In genomic region chr2:12048551-12048950, GRCh38 we compare ENCODE assay signal across 16 cellular contexts.
A peak's percentile ranks its signal among the peaks of the same experiment; 100 is the strongest.
DNase-seq lines count a peak whose midpoint lies in the region; ATAC-seq, FAIRE-seq and TF ChIP-seq lines count a peak whose summit lies in the region.
"Had no signal": no experiment of that assay in that cellular context is flagged by ENCODE, and none has a peak within 500 bp of the region (broad histone marks: within the 10 kb centered on the region; RNA-seq: fewer than 3 reads in every experiment).

No MANE protein-coding gene starts in this region.

- no peaks in the 10 kb centered on the region for H3K9me3 Mint-ChIP-seq in Calu3 (ENCODE audit: low read depth, unreplicated experiment)
- H3K9me3 Mint-ChIP-seq in MCF 10A (ENCODE audit: unreplicated experiment), result peaks cover 2% of the 10 kb centered on the region

- H3K27me3 Mint-ChIP-seq in Calu3 (ENCODE audit: unreplicated experiment) (peaks cover 41% of the 10 kb centered on the region), MCF 10A (ENCODE audit: insufficient read depth, unreplicated experiment) (no peaks in the 10 kb centered on the region)

- no peaks in the 10 kb centered on the region for H3K36me3 Mint-ChIP-seq in Calu3 (ENCODE audit: insufficient read depth, unreplicated experiment)
- H3K36me3 Mint-ChIP-seq in MCF 10A (ENCODE audit: insufficient read depth, unreplicated experiment), result no peaks in the 10 kb centered on the region

- CTCF ChIA-PET in Calu3 (lab: Charles Lee) (interaction anchor here (2.2 kb wide), 1 partner anchor 185 kb away, joined by 13 read pairs; no protein-coding TSS in a partner anchor), MCF 10A (lab: Yijun Ruan, JAX) (interaction anchor here (0.5 to 1.1 kb wide), 2 partner anchors 264 to 385 kb away, joined by 3 to 4 read pairs; no protein-coding TSS in a partner anchor)

- DNase-seq in Calu3 (peak; percentile 3), GM18507 (ENCODE audit: extremely low spot score, insufficient read length, low read depth) (no peak), SK-N-DZ (ENCODE audit: low spot score) (peak; percentile 41), foreskin keratinocyte (no peak), DMS153 treated with DMSO at 0.1 percent for 48 hours (lab: John Stamatoyannopoulos, UW; ENCODE audit: unreplicated experiment) (no peak), pons (ENCODE audit: low spot score) (no peak), MCF 10A (ENCODE audit: unreplicated experiment) (no peak)
- DNase-seq: activated effector memory CD4-positive, alpha-beta T cell treated with anti-CD3 and anti-CD28 coated beads, Interleukin-2, amount 50 U/mL, for 16 hours; DMS53; NCI-H1105 treated with DMSO at 0.1 percent for 48 hours; spleen had no signal

- H3K27ac ChIP-seq in foreskin keratinocyte, result no peak overlapping the region
- H3K27ac ChIP-seq: hepatocyte had no signal

- ATAC-seq in foreskin keratinocyte (no peak), HG02973 (IDR thresholded peaks at IDR 0.05; ENCODE audit: unreplicated experiment) (no peak)
- ATAC-seq: activated CD4-positive, CD25-positive, alpha-beta regulatory T cell treated with anti-CD3 and anti-CD28 coated beads, Interleukin-2, amount 50 U/mL, for 24 hours had no signal

- H3K4me1 Mint-ChIP-seq in Calu3 (ENCODE audit: low read depth, unreplicated experiment) (no peaks in the 10 kb centered on the region), MCF 10A (ENCODE audit: insufficient read depth, unreplicated experiment) (peaks cover 12% of the 10 kb centered on the region)

- no peak overlapping the region for H3K4me3 Mint-ChIP-seq in Calu3 (ENCODE audit: low read depth, unreplicated experiment)
- H3K4me3 Mint-ChIP-seq in MCF 10A (ENCODE audit: unreplicated experiment), result no peak overlapping the region

- FAIRE-seq in GM18507 (lab: Jason Lieb, UNC), result peak; percentile 41
- FAIRE-seq: colon had no signal

- no peaks in the 10 kb centered on the region for H3K27me3 ChIP-seq in foreskin keratinocyte
- H3K27me3 ChIP-seq: hepatocyte, spleen had no signal

- POLR2A ChIA-PET in MCF 10A (lab: Yijun Ruan, JAX), result no interaction called here

- intact Hi-C loops in Calu3 (cut with micrococcal nuclease; ENCODE audit: unreplicated experiment), result no loop called here
- intact Hi-C loops in MCF 10A (cut with micrococcal nuclease), result loop anchor here (10.0 kb wide), 1 partner anchor 666 kb away; the partner anchor contains the start of gene TRIB2

- H3K4me1 ChIP-seq in foreskin keratinocyte, result no peaks in the 10 kb centered on the region
- H3K4me1 ChIP-seq: HAP-1 had no signal

- H3K27ac Mint-ChIP-seq in Calu3 (ENCODE audit: unreplicated experiment) (no peak overlapping the region), MCF 10A (ENCODE audit: low read depth, unreplicated experiment) (no peak overlapping the region)

- TF ChIP-seq CTCF in Calu3 (IDR thresholded peaks at IDR 0.05; ENCODE audit: unreplicated experiment) (no peak), foreskin keratinocyte (conservative IDR thresholded peaks at IDR 0.05) (peak; percentile 15), MCF 10A (IDR thresholded peaks at IDR 0.05; ENCODE audit: unreplicated experiment) (no peak)

- BruUV-seq in Calu3 (replicated peaks; lab: Mats Ljungman, UMichigan), result no TSS peak
- BruUV-seq in MCF 10A (replicated peaks; lab: Mats Ljungman, UMichigan), result no TSS peak

Comparison
In these comparisons a context has a peak if more than half of its experiments do, and no peak if none do; other contexts are left out.
1. DNase-seq: peak in Calu3 (single experiment) and SK-N-DZ (single experiment); none in GM18507 (single experiment), foreskin keratinocyte (0 of 2), DMS153 treated with DMSO at 0.1 percent for 48 hours (single experiment), pons (single experiment) and MCF 10A (single experiment).